1 cellular context compared by ENCODE assay signal in the genomic region with DNA sequence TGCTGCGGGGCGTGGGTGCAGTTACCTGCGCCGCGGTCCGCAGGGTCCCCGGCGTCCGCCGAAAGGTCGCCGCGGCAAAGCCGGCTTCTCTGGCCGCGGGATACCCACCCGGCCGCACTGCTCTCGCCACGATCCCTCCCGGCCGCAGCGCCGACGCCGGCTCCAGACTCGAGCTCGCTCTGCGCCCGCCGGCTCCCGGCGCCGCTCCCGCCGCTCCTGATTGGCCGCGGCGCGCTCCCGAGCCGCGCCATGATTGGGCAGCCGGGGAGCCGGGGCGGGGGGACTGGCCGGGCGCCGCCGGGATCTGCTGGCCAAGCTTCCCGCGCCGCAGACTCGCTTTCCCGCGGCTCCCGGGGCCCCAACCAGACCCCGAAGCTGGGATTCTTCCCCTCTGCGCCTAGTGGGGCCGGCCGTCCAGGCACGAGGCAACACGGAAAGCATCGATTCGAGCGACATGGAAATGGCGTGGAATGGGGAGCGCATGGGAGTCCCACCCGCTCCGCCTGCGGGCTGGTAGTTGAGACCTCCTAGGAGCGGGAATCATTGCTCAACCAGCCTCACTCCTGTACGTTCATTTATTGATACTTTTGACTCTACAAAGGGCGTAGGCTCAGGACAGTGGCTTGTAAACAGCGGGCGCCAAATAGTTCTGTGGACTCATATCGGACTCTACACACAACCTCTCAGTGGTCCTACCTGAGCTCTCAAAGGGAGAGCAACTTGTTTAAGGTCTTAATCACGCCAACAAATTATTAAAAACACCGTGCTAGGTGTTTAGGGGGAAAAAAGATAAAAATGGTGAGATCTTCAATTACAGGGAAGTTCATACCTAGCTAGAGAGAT.
TF ChIP-seq lines count a peak whose summit lies in the region.

No MANE protein-coding gene starts in this region.

TF ChIP-seq in HepG2, 621 proteins besides CTCF, POLR2A, EP300 and RAD21 (continued from another document and continues in another):
- TF ChIP-seq ARID2 (CRISPR knock-in tag; IDR thresholded peaks at IDR 0.05; ENCODE audit: borderline replicate concordance) (0 out of 2 replicates have a peak, but pooled peaks have one; percentile 78), RXRA (CRISPR knock-in tag; IDR thresholded peaks at IDR 0.05) (no peak), IRF2 (CRISPR knock-in tag; IDR thresholded peaks at IDR 0.05) (no peak), ARNT2 (CRISPR knock-in tag; IDR thresholded peaks at IDR 0.05; ENCODE audit: low read depth) (no peak), ZNF143 (CRISPR knock-in tag; IDR thresholded peaks at IDR 0.05) (no peak), MTA3 (CRISPR knock-in tag; IDR thresholded peaks at IDR 0.05) (no peak), SMYD3 (CRISPR knock-in tag; IDR thresholded peaks at IDR 0.05) (no peak), NFE2 (CRISPR knock-in tag; IDR thresholded peaks at IDR 0.05) (no peak), MTF1 (CRISPR knock-in tag; IDR thresholded peaks at IDR 0.05) (peak; percentile 46; the same call in 1 of the 2 replicates), AHR (CRISPR knock-in tag; IDR thresholded peaks at IDR 0.05) (0 out of 2 replicates have a peak, but pooled peaks have one; percentile 52), ZNF782 (CRISPR knock-in tag; IDR thresholded peaks at IDR 0.05; ENCODE audit: borderline replicate concordance) (0 out of 2 replicates have a peak, but pooled peaks have one; percentile 65), ZNF136 (CRISPR knock-in tag; IDR thresholded peaks at IDR 0.05; ENCODE audit: low read depth) (no peak), DMAP1 (CRISPR knock-in tag; IDR thresholded peaks at IDR 0.05) (no peak; the same call in 1 of the 2 replicates), TP53 (CRISPR knock-in tag; conservative IDR thresholded peaks at IDR 0.05) (0 out of 2 replicates have a peak, but pooled peaks have one; percentile 28), CBX5 (CRISPR knock-in tag; IDR thresholded peaks at IDR 0.05; ENCODE audit: borderline replicate concordance) (peak; percentile 35; the same call in 1 of the 2 replicates), NFYB (CRISPR knock-in tag; IDR thresholded peaks at IDR 0.05) (peak; percentile 77), DNMT3B (CRISPR knock-in tag; conservative IDR thresholded peaks at IDR 0.05) (no peak), DPF2 (CRISPR knock-in tag; IDR thresholded peaks at IDR 0.05; ENCODE audit: borderline replicate concordance, low read depth) (no peak), HOXA5 (CRISPR knock-in tag; IDR thresholded peaks at IDR 0.05) (no peak), ZNF776 (CRISPR knock-in tag; IDR thresholded peaks at IDR 0.05) (peak; percentile 56; the same call in 1 of the 2 replicates), SP2 (CRISPR knock-in tag; IDR thresholded peaks at IDR 0.05) (0 out of 2 replicates have a peak, but pooled peaks have one; percentile 57), CENPX (CRISPR knock-in tag; IDR thresholded peaks at IDR 0.05) (no peak), ZNF263 (CRISPR knock-in tag; IDR thresholded peaks at IDR 0.05) (peak; percentile 35; the same call in 1 of the 2 replicates), ZNF225 (CRISPR knock-in tag; IDR thresholded peaks at IDR 0.05) (0 out of 2 replicates have a peak, but pooled peaks have one; percentile 55), MEF2D (CRISPR knock-in tag; IDR thresholded peaks at IDR 0.05) (no peak), ZNF414 (CRISPR knock-in tag; IDR thresholded peaks at IDR 0.05) (no peak), ZNF160 (CRISPR knock-in tag; IDR thresholded peaks at IDR 0.05) (no peak), HHEX (CRISPR knock-in tag; IDR thresholded peaks at IDR 0.05) (no peak), ZSCAN29 (CRISPR knock-in tag; conservative IDR thresholded peaks at IDR 0.05) (no peak), KDM2A (CRISPR knock-in tag; IDR thresholded peaks at IDR 0.05; ENCODE audit: borderline replicate concordance, low read depth) (peak; percentile 48; the same call in 1 of the 2 replicates), ZNF746 (CRISPR knock-in tag; IDR thresholded peaks at IDR 0.05) (no peak), ZNF878 (CRISPR knock-in tag; IDR thresholded peaks at IDR 0.05) (no peak), ASH2L (IDR thresholded peaks at IDR 0.05; ENCODE audit: insufficient read length, low read depth, low read length) (no peak), ZEB1 (IDR thresholded peaks at IDR 0.05; ENCODE audit: insufficient replicate concordance, low read depth) (peak; percentile 12), ZNF343 (CRISPR knock-in tag; IDR thresholded peaks at IDR 0.05) (0 out of 2 replicates have a peak, but pooled peaks have one; percentile 51), MED13 (CRISPR knock-in tag; IDR thresholded peaks at IDR 0.05) (no peak), KMT2B (CRISPR knock-in tag; IDR thresholded peaks at IDR 0.05) (peak; percentile 57; the same call in 1 of the 2 replicates), ZBTB37 (CRISPR knock-in tag; IDR thresholded peaks at IDR 0.05) (no peak), PATZ1 (CRISPR knock-in tag; IDR thresholded peaks at IDR 0.05) (no peak), BRD4 (CRISPR knock-in tag; IDR thresholded peaks at IDR 0.05) (no peak), ZNF253 (CRISPR knock-in tag; IDR thresholded peaks at IDR 0.05; ENCODE audit: borderline replicate concordance) (no peak), ZNF564 (CRISPR knock-in tag; IDR thresholded peaks at IDR 0.05) (0 out of 2 replicates have a peak, but pooled peaks have one; percentile 55), ZSCAN31 (CRISPR knock-in tag; IDR thresholded peaks at IDR 0.05; ENCODE audit: low read depth) (no peak), JUN (CRISPR knock-in tag; IDR thresholded peaks at IDR 0.05) (no peak), NFYC (CRISPR knock-in tag; IDR thresholded peaks at IDR 0.05) (peak; percentile 69)
- TF ChIP-seq, protein P1, sequence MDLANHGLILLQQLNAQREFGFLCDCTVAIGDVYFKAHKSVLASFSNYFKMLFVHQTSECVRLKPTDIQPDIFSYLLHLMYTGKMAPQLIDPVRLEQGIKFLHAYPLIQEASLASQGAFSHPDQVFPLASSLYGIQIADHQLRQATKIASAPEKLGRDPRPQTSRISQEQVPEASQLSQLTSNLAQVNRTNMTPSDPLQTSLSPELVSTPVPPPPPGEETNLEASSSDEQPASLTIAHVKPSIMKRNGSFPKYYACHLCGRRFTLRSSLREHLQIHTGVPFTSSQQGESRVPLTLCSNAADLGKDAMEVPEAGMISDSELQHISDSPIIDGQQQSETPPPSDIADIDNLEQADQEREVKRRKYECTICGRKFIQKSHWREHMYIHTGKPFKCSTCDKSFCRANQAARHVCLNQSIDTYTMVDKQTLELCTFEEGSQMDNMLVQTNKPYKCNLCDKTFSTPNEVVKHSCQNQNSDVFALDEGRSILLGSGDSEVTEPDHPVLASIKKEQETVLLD (CRISPR knock-in tag; IDR thresholded peaks at IDR 0.05; ENCODE audit: low read depth) = peak; percentile 38; the same call in 1 of the 2 replicates
- TF ChIP-seq, protein P2, sequence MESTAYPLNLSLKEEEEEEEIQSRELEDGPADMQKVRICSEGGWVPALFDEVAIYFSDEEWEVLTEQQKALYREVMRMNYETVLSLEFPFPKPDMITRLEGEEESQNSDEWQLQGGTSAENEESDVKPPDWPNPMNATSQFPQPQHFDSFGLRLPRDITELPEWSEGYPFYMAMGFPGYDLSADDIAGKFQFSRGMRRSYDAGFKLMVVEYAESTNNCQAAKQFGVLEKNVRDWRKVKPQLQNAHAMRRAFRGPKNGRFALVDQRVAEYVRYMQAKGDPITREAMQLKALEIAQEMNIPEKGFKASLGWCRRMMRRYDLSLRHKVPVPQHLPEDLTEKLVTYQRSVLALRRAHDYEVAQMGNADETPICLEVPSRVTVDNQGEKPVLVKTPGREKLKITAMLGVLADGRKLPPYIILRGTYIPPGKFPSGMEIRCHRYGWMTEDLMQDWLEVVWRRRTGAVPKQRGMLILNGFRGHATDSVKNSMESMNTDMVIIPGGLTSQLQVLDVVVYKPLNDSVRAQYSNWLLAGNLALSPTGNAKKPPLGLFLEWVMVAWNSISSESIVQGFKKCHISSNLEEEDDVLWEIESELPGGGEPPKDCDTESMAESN (CRISPR knock-in tag; conservative IDR thresholded peaks at IDR 0.05) = no peak
- TF ChIP-seq, protein P3, sequence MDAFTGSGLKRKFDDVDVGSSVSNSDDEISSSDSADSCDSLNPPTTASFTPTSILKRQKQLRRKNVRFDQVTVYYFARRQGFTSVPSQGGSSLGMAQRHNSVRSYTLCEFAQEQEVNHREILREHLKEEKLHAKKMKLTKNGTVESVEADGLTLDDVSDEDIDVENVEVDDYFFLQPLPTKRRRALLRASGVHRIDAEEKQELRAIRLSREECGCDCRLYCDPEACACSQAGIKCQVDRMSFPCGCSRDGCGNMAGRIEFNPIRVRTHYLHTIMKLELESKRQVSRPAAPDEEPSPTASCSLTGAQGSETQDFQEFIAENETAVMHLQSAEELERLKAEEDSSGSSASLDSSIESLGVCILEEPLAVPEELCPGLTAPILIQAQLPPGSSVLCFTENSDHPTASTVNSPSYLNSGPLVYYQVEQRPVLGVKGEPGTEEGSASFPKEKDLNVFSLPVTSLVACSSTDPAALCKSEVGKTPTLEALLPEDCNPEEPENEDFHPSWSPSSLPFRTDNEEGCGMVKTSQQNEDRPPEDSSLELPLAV (CRISPR knock-in tag; conservative IDR thresholded peaks at IDR 0.05; ENCODE audit: low read depth) = no peak
- TF ChIP-seq, protein P4, sequence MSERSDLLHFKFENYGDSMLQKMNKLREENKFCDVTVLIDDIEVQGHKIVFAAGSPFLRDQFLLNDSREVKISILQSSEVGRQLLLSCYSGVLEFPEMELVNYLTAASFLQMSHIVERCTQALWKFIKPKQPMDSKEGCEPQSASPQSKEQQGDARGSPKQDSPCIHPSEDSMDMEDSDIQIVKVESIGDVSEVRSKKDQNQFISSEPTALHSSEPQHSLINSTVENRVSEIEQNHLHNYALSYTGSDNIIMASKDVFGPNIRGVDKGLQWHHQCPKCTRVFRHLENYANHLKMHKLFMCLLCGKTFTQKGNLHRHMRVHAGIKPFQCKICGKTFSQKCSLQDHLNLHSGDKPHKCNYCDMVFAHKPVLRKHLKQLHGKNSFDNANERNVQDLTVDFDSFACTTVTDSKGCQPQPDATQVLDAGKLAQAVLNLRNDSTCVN (CRISPR knock-in tag; IDR thresholded peaks at IDR 0.05; ENCODE audit: borderline replicate concordance) = no peak
- TF ChIP-seq, protein P5, sequence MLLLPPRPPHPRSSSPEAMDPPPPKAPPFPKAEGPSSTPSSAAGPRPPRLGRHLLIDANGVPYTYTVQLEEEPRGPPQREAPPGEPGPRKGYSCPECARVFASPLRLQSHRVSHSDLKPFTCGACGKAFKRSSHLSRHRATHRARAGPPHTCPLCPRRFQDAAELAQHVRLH (CRISPR knock-in tag; IDR thresholded peaks at IDR 0.05; ENCODE audit: borderline replicate concordance, low read depth) = 0 out of 2 replicates have a peak, but pooled peaks have one; percentile 58
- TF ChIP-seq, protein P6, sequence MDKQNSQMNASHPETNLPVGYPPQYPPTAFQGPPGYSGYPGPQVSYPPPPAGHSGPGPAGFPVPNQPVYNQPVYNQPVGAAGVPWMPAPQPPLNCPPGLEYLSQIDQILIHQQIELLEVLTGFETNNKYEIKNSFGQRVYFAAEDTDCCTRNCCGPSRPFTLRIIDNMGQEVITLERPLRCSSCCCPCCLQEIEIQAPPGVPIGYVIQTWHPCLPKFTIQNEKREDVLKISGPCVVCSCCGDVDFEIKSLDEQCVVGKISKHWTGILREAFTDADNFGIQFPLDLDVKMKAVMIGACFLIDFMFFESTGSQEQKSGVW (CRISPR knock-in tag; IDR thresholded peaks at IDR 0.05; ENCODE audit: borderline replicate concordance) = no peak
- TF ChIP-seq, protein P7, sequence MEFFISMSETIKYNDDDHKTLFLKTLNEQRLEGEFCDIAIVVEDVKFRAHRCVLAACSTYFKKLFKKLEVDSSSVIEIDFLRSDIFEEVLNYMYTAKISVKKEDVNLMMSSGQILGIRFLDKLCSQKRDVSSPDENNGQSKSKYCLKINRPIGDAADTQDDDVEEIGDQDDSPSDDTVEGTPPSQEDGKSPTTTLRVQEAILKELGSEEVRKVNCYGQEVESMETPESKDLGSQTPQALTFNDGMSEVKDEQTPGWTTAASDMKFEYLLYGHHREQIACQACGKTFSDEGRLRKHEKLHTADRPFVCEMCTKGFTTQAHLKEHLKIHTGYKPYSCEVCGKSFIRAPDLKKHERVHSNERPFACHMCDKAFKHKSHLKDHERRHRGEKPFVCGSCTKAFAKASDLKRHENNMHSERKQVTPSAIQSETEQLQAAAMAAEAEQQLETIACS (CRISPR knock-in tag; IDR thresholded peaks at IDR 0.05) = peak; percentile 37; the same call in 1 of the 2 replicates
- TF ChIP-seq, protein P8, sequence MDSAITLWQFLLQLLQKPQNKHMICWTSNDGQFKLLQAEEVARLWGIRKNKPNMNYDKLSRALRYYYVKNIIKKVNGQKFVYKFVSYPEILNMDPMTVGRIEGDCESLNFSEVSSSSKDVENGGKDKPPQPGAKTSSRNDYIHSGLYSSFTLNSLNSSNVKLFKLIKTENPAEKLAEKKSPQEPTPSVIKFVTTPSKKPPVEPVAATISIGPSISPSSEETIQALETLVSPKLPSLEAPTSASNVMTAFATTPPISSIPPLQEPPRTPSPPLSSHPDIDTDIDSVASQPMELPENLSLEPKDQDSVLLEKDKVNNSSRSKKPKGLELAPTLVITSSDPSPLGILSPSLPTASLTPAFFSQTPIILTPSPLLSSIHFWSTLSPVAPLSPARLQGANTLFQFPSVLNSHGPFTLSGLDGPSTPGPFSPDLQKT (CRISPR knock-in tag; IDR thresholded peaks at IDR 0.05; ENCODE audit: borderline replicate concordance) = no peak; the same call in 1 of the 2 replicates
